Comparison of ENCODE assay signal across 19 cellular contexts in the genomic region with DNA sequence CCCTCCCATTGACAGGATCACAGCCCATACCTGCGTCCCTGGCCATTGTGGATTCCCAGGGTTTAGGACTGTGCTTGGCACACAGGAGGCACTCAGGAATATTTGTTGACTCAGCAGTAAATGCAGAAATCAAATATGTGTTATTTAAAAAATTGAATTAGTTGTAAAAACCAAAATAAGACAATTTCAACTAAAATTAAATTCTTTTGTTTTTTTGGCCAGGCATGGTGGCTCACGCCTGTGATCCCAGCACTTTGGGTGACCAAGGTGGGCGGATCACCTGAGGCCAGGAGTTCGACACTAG.
DNase-seq lines count a peak whose midpoint lies in the region; ATAC-seq, FAIRE-seq and TF ChIP-seq lines count a peak whose summit lies in the region.
"Had no signal": no experiment of that assay in that cellular context is flagged by ENCODE, and none has a peak within 500 bp of the region (broad histone marks: within the 10 kb centered on the region; RNA-seq: fewer than 3 reads in every experiment).

No MANE protein-coding gene starts in this region.

- no peaks in the 10 kb centered on the region for H3K79me1 ChIP-seq in H9 (ENCODE audit: insufficient read depth, low read depth, low read length, poor library complexity, severe bottlenecking)
- H3K79me1 ChIP-seq in trophoblast cell (ENCODE audit: low read length): peaks cover 18% of the 10 kb centered on the region

- H2AFZ ChIP-seq in H9 (ENCODE audit: low read length) (no peak overlapping the region), trophoblast cell (ENCODE audit: insufficient read depth, low read length, poor library complexity) (no peak overlapping the region)

- H3K23ac ChIP-seq in H9 (ENCODE audit: insufficient read length, low read depth, low read length): no peak overlapping the region
- no peak overlapping the region for H3K23ac ChIP-seq in trophoblast cell (ENCODE audit: low read length)

- H3K9ac ChIP-seq in H9 (ENCODE audit: extremely low read depth, insufficient read length, low read length): no peak overlapping the region
- H3K9ac ChIP-seq in trophoblast cell (ENCODE audit: low read length): no peak overlapping the region

- no peak overlapping the region for H4K5ac ChIP-seq in H9 (ENCODE audit: insufficient read length, low read depth, low read length)

- no peak overlapping the region for H3K4me3 Mint-ChIP-seq in H9
- H3K4me3 Mint-ChIP-seq: CD4-positive, alpha-beta memory T cell; IgD-negative memory B cell had no signal

- WGBS in A549 (ENCODE audit: missing lambda C conversion rate): 98% methylated on average over 4 of the region's 4 CpGs
- no CpG with 5 or more reads among the region's 4 CpGs for WGBS in H9 (ENCODE audit: extremely low coverage, insufficient read length, low lambda C conversion rate)
- WGBS in esophagus muscularis mucosa: 94% methylated on average over 4 of the region's 4 CpGs
- WGBS in trophoblast cell (ENCODE audit: extremely low coverage, insufficient coverage, insufficient read length): no CpG with 5 or more reads among the region's 4 CpGs

- H2BK5ac ChIP-seq in H9 (ENCODE audit: insufficient read length, low read length) (no peak overlapping the region), trophoblast cell (ENCODE audit: low read depth, low read length, poor library complexity) (no peak overlapping the region)

- no peak overlapping the region for H4K91ac ChIP-seq in H9 (ENCODE audit: insufficient read length, low read depth, low read length)
- H4K91ac ChIP-seq in trophoblast cell (ENCODE audit: low read depth, low read length): no peak overlapping the region

- POLR2A ChIA-PET in A549 (lab: Yijun Ruan, JAX): no interaction called here

- no peak for TF ChIP-seq POLR2A in A549 (IDR thresholded peaks at IDR 0.05; ENCODE audit: low read length)
- no peak for TF ChIP-seq POLR2A in esophagus muscularis mucosa (IDR thresholded peaks at IDR 0.05; ENCODE audit: low read depth)

- peak overlapping the region; percentile 62 for H3K18ac ChIP-seq in H9 (ENCODE audit: insufficient read length, low read depth, low read length)
- no peak overlapping the region for H3K18ac ChIP-seq in trophoblast cell (ENCODE audit: low read length)

- H3K4me1 ChIP-seq in A549 (no peaks in the 10 kb centered on the region), H9 (ENCODE audit: insufficient read depth, low read length) (peaks cover 8% of the 10 kb centered on the region; the same call in 1 of the 2 replicates), esophagus muscularis mucosa (peaks cover 0 to 8% (median 2%) of the 10 kb centered on the region in 4 donors), trophoblast cell (ENCODE audit: control insufficient read depth in 1 of 2, insufficient read depth in 2 of 2, low read length in 2 of 2) (peaks cover 13 to 33% of the 10 kb centered on the region in 2 experiments)
- H3K4me1 ChIP-seq: BE2C had no signal

- H2BK20ac ChIP-seq in H9 (ENCODE audit: low read depth, low read length, poor library complexity, severe bottlenecking): no peak overlapping the region

- H3K27me3 Mint-ChIP-seq in H9 (ENCODE audit: low read depth): no peaks in the 10 kb centered on the region; the same call in 1 of the 2 replicates
- H3K27me3 Mint-ChIP-seq: CD4-positive, alpha-beta memory T cell; IgD-negative memory B cell had no signal

- no peak overlapping the region for H4K8ac ChIP-seq in H9 (replicated peaks; ENCODE audit: insufficient read length, low read depth, low read length)
- no peak overlapping the region for H4K8ac ChIP-seq in trophoblast cell (ENCODE audit: low read depth, low read length)

- peaks cover 15 to 27% of the 10 kb centered on the region in 2 experiments for H3K4me1 Mint-ChIP-seq in H9
- H3K4me1 Mint-ChIP-seq: CD4-positive, alpha-beta memory T cell had no signal

- H2BK120ac ChIP-seq in H9 (ENCODE audit: low read depth, low read length, poor library complexity, severe bottlenecking) (no peak overlapping the region), trophoblast cell (ENCODE audit: insufficient read depth, low read length, poor library complexity) (peak overlapping the region; percentile 2)

- ATAC-seq in A549: no peak

- DNase-seq in A549 (ENCODE audit: low read depth in 1 of 2, low spot score in 1 of 2) (no peak), H9 (no peak), esophagus muscularis mucosa (ENCODE audit: extremely low spot score) (peak; percentile 47), trophoblast cell (no peak), NCI-H524 (lab: John Stamatoyannopoulos, UW) (no peak), DMS53 treated with DMSO at 0.1 percent for 48 hours (lab: John Stamatoyannopoulos, UW; ENCODE audit: unreplicated experiment) (no peak), T-helper 1 cell (no peak), NCI-H1436 treated with DMSO at 0.1 percent for 48 hours (lab: John Stamatoyannopoulos, UW) (no peak)
- DNase-seq: CD4-positive, alpha-beta memory T cell; COR-L47; DMS153; DND-41; GDM1 had no signal

- no peak overlapping the region for H2BK15ac ChIP-seq in H9 (ENCODE audit: low read depth, low read length)

- H3K9me3 Mint-ChIP-seq in H9: no peaks in the 10 kb centered on the region
- H3K9me3 Mint-ChIP-seq: CD4-positive, alpha-beta memory T cell; IgD-negative memory B cell had no signal

- no peak overlapping the region for H3K4me3 ChIP-seq in A549
- no peak overlapping the region for H3K4me3 ChIP-seq in esophagus muscularis mucosa
- no peak overlapping the region for H3K4me3 ChIP-seq in trophoblast cell (ENCODE audit: low read depth, low read length)

- H3K14ac ChIP-seq in H9 (ENCODE audit: insufficient read depth, low read length): no peak overlapping the region
- peak overlapping the region; percentile 3 for H3K14ac ChIP-seq in trophoblast cell (ENCODE audit: low read length)

- H3K27me3 ChIP-seq in H9 (ENCODE audit: insufficient read depth, low read length): no peaks in the 10 kb centered on the region
- H3K27me3 ChIP-seq in esophagus muscularis mucosa: no peaks in the 10 kb centered on the region
- H3K27me3 ChIP-seq in trophoblast cell (ENCODE audit: insufficient read depth, low read length): no peaks in the 10 kb centered on the region
- H3K27me3 ChIP-seq: BE2C had no signal

- no peak overlapping the region for H3K56ac ChIP-seq in H9 (ENCODE audit: insufficient read length, low read depth, low read length)

- H4K12ac ChIP-seq in trophoblast cell (ENCODE audit: low read depth, low read length): no peak overlapping the region

- no peaks in the 10 kb centered on the region for H3K9me3 ChIP-seq in A549
- no peaks in the 10 kb centered on the region for H3K9me3 ChIP-seq in H9 (ENCODE audit: control insufficient read depth, low read depth, low read length)
- no peaks in the 10 kb centered on the region for H3K9me3 ChIP-seq in esophagus muscularis mucosa
- no peaks in the 10 kb centered on the region for H3K9me3 ChIP-seq in trophoblast cell (ENCODE audit: insufficient read depth, low read depth, low read length)
- H3K9me3 ChIP-seq: BE2C had no signal

- no peaks in the 10 kb centered on the region for H3K36me3 Mint-ChIP-seq in H9 (ENCODE audit: insufficient read depth in 1 of 3, low read depth in 3 of 3)
- H3K36me3 Mint-ChIP-seq: CD4-positive, alpha-beta memory T cell had no signal

- no peak overlapping the region for H3K4me2 ChIP-seq in A549
- no peak overlapping the region for H3K4me2 ChIP-seq in H9 (ENCODE audit: insufficient read depth, insufficient read length, low read length)
- H3K4me2 ChIP-seq in trophoblast cell (ENCODE audit: low read length): no peak overlapping the region

- no peak for TF ChIP-seq RAD21 in A549 (conservative IDR thresholded peaks at IDR 0.05 in 1 of 2, IDR thresholded peaks at IDR 0.05 in 1 of 2)

- H3K23me2 ChIP-seq in H9 (ENCODE audit: insufficient read length, low read depth, low read length, poor library complexity, severe bottlenecking): no peaks in the 10 kb centered on the region

- H3K36me3 ChIP-seq in esophagus muscularis mucosa: no peaks in the 10 kb centered on the region
- no peaks in the 10 kb centered on the region for H3K36me3 ChIP-seq in trophoblast cell (ENCODE audit: control insufficient read depth in 1 of 2, insufficient read depth in 2 of 2, low read length in 2 of 2)
- H3K36me3 ChIP-seq: BE2C had no signal

- no peak overlapping the region for H3K27ac Mint-ChIP-seq in H9
- H3K27ac Mint-ChIP-seq: CD4-positive, alpha-beta memory T cell had no signal

- TF ChIP-seq CTCF in A549 (IDR thresholded peaks at IDR 0.05) (no peak), H9 (conservative IDR thresholded peaks at IDR 0.05) (no peak), esophagus muscularis mucosa (IDR thresholded peaks at IDR 0.05) (no peak)

- H3K27ac ChIP-seq in A549 (no peak overlapping the region), H9 (ENCODE audit: insufficient read length, low read depth, low read length) (no peak overlapping the region), esophagus muscularis mucosa (replicated peaks in 1 of 4) (no peak overlapping the region), trophoblast cell (ENCODE audit: low read depth, low read length) (no peak overlapping the region)
- H3K27ac ChIP-seq: C4-2B had no signal

- H2BK12ac ChIP-seq in H9 (ENCODE audit: insufficient read length, low read depth, low read length) (no peak overlapping the region), trophoblast cell (ENCODE audit: low read length) (no peak overlapping the region)

- intact Hi-C loops in esophagus muscularis mucosa (cut with DNase I): no loop called here

- H3T11ph ChIP-seq in H9 (ENCODE audit: low read length): no peak overlapping the region

- H4K20me1 ChIP-seq in H9 (ENCODE audit: control insufficient read depth, insufficient read depth, insufficient read length): no peaks in the 10 kb centered on the region

- H3K4ac ChIP-seq in H9 (ENCODE audit: low read depth, low read length) (no peak overlapping the region), trophoblast cell (ENCODE audit: low read depth, low read length) (no peak overlapping the region)

- CTCF ChIA-PET in A549 (lab: Yijun Ruan, JAX): interaction anchor here (1.6 kb wide), 1 partner anchor 13 kb away, joined by 3 read pairs; no protein-coding TSS in a partner anchor

- no peak for FAIRE-seq in A549 (lab: Jason Lieb, UNC)
- FAIRE-seq: D721Med, GM12892, GM19239 had no signal

- no peak for TF ChIP-seq EP300 in A549 (IDR thresholded peaks at IDR 0.05)
- no peak for TF ChIP-seq EP300 in esophagus muscularis mucosa (IDR thresholded peaks at IDR 0.05)

- H3K79me2 ChIP-seq in H9 (ENCODE audit: insufficient read depth, low read length) (no peaks in the 10 kb centered on the region), trophoblast cell (ENCODE audit: control insufficient read depth, insufficient read depth, low read length, poor library complexity) (no peaks in the 10 kb centered on the region)

- H2AK5ac ChIP-seq in H9 (ENCODE audit: insufficient read length, low read length): no peak overlapping the region
- H2AK5ac ChIP-seq in trophoblast cell (ENCODE audit: low read length): no peak overlapping the region

TF ChIP-seq in A549, 52 proteins besides CTCF, POLR2A, EP300 and RAD21:
- TF ChIP-seq MAFK (IDR thresholded peaks at IDR 0.05; ENCODE audit: partially characterized antibody) (peak; percentile 92), HOXB5 (CRISPR knock-in tag; IDR thresholded peaks at IDR 0.05) (no peak)
